In the genomic region with DNA sequence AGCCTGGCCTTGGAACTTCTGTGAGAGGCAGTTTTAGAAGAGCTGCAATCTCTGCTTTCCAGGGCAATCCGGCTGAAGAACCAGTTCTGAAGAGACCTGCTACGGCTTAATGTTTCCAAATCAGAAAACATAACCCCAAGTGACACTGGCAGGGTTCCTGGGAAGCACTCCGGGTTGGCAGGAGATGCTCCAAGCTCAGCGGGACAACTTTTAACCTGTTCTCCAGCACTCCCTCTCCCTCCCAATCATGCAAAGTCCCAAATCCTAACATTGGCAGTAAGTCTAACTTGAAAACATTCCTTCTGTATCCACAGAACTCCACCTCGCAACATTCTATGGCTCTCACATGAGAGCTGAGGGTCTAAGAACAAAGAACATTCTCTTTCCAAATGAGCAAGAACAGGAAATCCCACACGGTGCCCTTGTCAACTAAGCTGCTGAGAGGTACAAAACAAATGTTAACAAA, we compare ENCODE assay signal across 1 cellular context.
TF ChIP-seq lines count a peak whose summit lies in the region.

No MANE protein-coding gene starts in this region.

TF ChIP-seq in liver, 16 proteins besides CTCF, POLR2A, EP300 and RAD21 (continued from another document):
- TF ChIP-seq, protein P1, sequence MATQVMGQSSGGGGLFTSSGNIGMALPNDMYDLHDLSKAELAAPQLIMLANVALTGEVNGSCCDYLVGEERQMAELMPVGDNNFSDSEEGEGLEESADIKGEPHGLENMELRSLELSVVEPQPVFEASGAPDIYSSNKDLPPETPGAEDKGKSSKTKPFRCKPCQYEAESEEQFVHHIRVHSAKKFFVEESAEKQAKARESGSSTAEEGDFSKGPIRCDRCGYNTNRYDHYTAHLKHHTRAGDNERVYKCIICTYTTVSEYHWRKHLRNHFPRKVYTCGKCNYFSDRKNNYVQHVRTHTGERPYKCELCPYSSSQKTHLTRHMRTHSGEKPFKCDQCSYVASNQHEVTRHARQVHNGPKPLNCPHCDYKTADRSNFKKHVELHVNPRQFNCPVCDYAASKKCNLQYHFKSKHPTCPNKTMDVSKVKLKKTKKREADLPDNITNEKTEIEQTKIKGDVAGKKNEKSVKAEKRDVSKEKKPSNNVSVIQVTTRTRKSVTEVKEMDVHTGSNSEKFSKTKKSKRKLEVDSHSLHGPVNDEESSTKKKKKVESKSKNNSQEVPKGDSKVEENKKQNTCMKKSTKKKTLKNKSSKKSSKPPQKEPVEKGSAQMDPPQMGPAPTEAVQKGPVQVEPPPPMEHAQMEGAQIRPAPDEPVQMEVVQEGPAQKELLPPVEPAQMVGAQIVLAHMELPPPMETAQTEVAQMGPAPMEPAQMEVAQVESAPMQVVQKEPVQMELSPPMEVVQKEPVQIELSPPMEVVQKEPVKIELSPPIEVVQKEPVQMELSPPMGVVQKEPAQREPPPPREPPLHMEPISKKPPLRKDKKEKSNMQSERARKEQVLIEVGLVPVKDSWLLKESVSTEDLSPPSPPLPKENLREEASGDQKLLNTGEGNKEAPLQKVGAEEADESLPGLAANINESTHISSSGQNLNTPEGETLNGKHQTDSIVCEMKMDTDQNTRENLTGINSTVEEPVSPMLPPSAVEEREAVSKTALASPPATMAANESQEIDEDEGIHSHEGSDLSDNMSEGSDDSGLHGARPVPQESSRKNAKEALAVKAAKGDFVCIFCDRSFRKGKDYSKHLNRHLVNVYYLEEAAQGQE (IDR thresholded peaks at IDR 0.05) = peak; percentile 47
- no peak for TF ChIP-seq TAF1 (conservative IDR thresholded peaks at IDR 0.05)
- TF ChIP-seq, protein P2, sequence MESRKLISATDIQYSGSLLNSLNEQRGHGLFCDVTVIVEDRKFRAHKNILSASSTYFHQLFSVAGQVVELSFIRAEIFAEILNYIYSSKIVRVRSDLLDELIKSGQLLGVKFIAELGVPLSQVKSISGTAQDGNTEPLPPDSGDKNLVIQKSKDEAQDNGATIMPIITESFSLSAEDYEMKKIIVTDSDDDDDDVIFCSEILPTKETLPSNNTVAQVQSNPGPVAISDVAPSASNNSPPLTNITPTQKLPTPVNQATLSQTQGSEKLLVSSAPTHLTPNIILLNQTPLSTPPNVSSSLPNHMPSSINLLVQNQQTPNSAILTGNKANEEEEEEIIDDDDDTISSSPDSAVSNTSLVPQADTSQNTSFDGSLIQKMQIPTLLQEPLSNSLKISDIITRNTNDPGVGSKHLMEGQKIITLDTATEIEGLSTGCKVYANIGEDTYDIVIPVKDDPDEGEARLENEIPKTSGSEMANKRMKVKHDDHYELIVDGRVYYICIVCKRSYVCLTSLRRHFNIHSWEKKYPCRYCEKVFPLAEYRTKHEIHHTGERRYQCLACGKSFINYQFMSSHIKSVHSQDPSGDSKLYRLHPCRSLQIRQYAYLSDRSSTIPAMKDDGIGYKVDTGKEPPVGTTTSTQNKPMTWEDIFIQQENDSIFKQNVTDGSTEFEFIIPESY (IDR thresholded peaks at IDR 0.05) = no peak
- TF ChIP-seq, protein P3, sequence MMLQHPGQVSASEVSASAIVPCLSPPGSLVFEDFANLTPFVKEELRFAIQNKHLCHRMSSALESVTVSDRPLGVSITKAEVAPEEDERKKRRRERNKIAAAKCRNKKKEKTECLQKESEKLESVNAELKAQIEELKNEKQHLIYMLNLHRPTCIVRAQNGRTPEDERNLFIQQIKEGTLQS (IDR thresholded peaks at IDR 0.05) = no peak
- TF ChIP-seq HNF4A (conservative IDR thresholded peaks at IDR 0.05) = peak; percentile 60 to 66
- TF ChIP-seq NR2F2 (IDR thresholded peaks at IDR 0.05) = peak; percentile 76
- no peak for TF ChIP-seq EGR1 (IDR thresholded peaks at IDR 0.05; ENCODE audit: low read depth in 2 of 2)
- TF ChIP-seq FOXA1 (IDR thresholded peaks at IDR 0.05) = no peak
- peak; percentile 86 to 87 for TF ChIP-seq RXRA (IDR thresholded peaks at IDR 0.05)
- peak; percentile 12 for TF ChIP-seq FOXA2 (IDR thresholded peaks at IDR 0.05)
- peak in 1 of 2 donors; percentile 45 for TF ChIP-seq JUND (IDR thresholded peaks at IDR 0.05)
- TF ChIP-seq HNF4G (IDR thresholded peaks at IDR 0.05) = no peak
- peak; percentile 38 for TF ChIP-seq YY1 (IDR thresholded peaks at IDR 0.05)
TF ChIP-seq in liver: peak in this region for 7.
